In the genomic region with DNA sequence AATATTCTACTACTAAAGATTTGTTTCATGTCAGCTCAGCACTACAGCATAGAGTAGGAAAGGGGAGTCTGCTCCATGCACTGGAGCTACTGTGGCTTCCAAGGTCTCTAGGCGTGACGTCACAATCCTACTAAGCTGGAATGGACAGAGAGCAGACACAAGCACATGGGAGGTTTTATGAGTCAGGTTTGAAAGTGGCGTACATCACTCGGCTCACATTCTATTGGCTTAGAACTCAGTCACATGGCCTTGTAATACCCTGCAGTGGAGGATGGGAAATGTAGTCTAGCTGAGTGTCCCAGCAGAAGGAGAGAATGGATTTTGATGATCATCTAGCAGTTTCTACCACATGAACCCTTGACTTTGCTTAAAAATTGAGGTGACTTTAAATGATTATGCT, we compare ENCODE assay signal across 14 cellular contexts.
DNase-seq lines count a peak whose midpoint lies in the region; ATAC-seq, FAIRE-seq and TF ChIP-seq lines count a peak whose summit lies in the region.
"Had no signal": no experiment of that assay in that cellular context is flagged by ENCODE, and none has a peak within 500 bp of the region (broad histone marks: within the 10 kb centered on the region; RNA-seq: fewer than 3 reads in every experiment).

No MANE protein-coding gene starts in this region.

- no peaks in the 10 kb centered on the region for H3K9me3 ChIP-seq in testis
- H3K9me3 ChIP-seq: HAP-1, neutrophil, upper lobe of left lung had no signal

- no peak overlapping the region for H3K27ac ChIP-seq in testis
- H3K27ac ChIP-seq: neutrophil, upper lobe of left lung, VCaP had no signal

- TF ChIP-seq POLR2A in NB4 (IDR thresholded peaks at IDR 0.05; ENCODE audit: extremely low read depth, insufficient read length): no peak
- TF ChIP-seq POLR2A in testis (IDR thresholded peaks at IDR 0.05): no peak

- H3K4me1 ChIP-seq in testis: no peaks in the 10 kb centered on the region
- H3K4me1 ChIP-seq: upper lobe of left lung had no signal

- WGBS in testis, 2 donors: 80 to 83% methylated on average over 4 of the region's 4 CpGs

- intact Hi-C loops in testis (cut with DNase I; ENCODE audit: low total_unique reads): no loop called here

- no peak overlapping the region for H3K4me3 ChIP-seq in NB4 (ENCODE audit: low read depth, low read length)
- no peak overlapping the region for H3K4me3 ChIP-seq in bronchial epithelial cell (ENCODE audit: low read depth, low read length)
- no peak overlapping the region for H3K4me3 ChIP-seq in testis
- H3K4me3 ChIP-seq: HAP-1, upper lobe of left lung had no signal

- FAIRE-seq in bronchial epithelial cell (lab: Jason Lieb, UNC): no peak

- DNase-seq in NCI-H82 (lab: John Stamatoyannopoulos, UW) (peak; percentile 40), NCI-H82 treated with DMSO at 0.1 percent for 48 hours (lab: John Stamatoyannopoulos, UW; ENCODE audit: unreplicated experiment) (no peak), NB4 (ENCODE audit: low read depth) (peak; percentile 21), bronchial epithelial cell (ENCODE audit: low read depth) (peak; percentile 10), testis (peak; percentile 15), RPMI8226 (no peak), ureter (ENCODE audit: low spot score) (no peak)
- DNase-seq: activated gamma-delta T cell; stimulated activated CD4-positive, alpha-beta T cell treated with anti-CD3 and anti-CD28 coated beads, Interleukin-4, amount 100 ng/mL, for 4 hours; upper lobe of left lung had no signal

- TF ChIP-seq CTCF in NB4 (IDR thresholded peaks at IDR 0.05; ENCODE audit: low read depth, low read length) (no peak), bronchial epithelial cell (IDR thresholded peaks at IDR 0.05; ENCODE audit: insufficient read depth, low read length, severe bottlenecking) (no peak), testis (IDR thresholded peaks at IDR 0.05) (no peak)

- H3K27me3 ChIP-seq in bronchial epithelial cell (ENCODE audit: control insufficient read depth, insufficient read depth, low read length): no peaks in the 10 kb centered on the region
- H3K27me3 ChIP-seq in testis: no peaks in the 10 kb centered on the region
- H3K27me3 ChIP-seq: neutrophil, upper lobe of left lung had no signal

- no peak for ATAC-seq in HG03280 (IDR thresholded peaks at IDR 0.05; ENCODE audit: unreplicated experiment)

- no peaks in the 10 kb centered on the region for H3K36me3 ChIP-seq in bronchial epithelial cell (ENCODE audit: control insufficient read depth, insufficient read depth, low read length)
- no peaks in the 10 kb centered on the region for H3K36me3 ChIP-seq in testis (ENCODE audit: low read depth, missing control alignments)
- H3K36me3 ChIP-seq: HAP-1, neutrophil, upper lobe of left lung had no signal

Comparison
In these comparisons a context has a peak if more than half of its experiments do, and no peak if none do; other contexts are left out.
1. DNase-seq: peak in NCI-H82 (single experiment), NB4 (single experiment), bronchial epithelial cell (single experiment) and testis (single experiment); none in NCI-H82 treated with DMSO at 0.1 percent for 48 hours (single experiment), RPMI8226 (single experiment) and ureter (single experiment).